ENCODE assay signal across 23 cellular contexts in genomic region chr2:29220506-29221270, GRCh38.
DNase-seq lines count a peak whose midpoint lies in the region; ATAC-seq and TF ChIP-seq lines count a peak whose summit lies in the region.
"Had no signal": no experiment of that assay in that cellular context is flagged by ENCODE, and none has a peak within 500 bp of the region (broad histone marks: within the 10 kb centered on the region; RNA-seq: fewer than 3 reads in every experiment).

No MANE protein-coding gene starts in this region.

- H3K36me3 ChIP-seq in Peyer's patch = no peaks in the 10 kb centered on the region
- H3K36me3 ChIP-seq: MG63 had no signal

- H3K36me3 Mint-ChIP-seq in WTC11 (no peaks in the 10 kb centered on the region), type B pancreatic cell (peaks cover 3% of the 10 kb centered on the region)

- no peak for TF ChIP-seq POLR2A in Peyer's patch (IDR thresholded peaks at IDR 0.05)

- H3K4me3 ChIP-seq in Peyer's patch = no peak overlapping the region
- H3K4me3 ChIP-seq: MG63 had no signal

- H3K27me3 Mint-ChIP-seq in WTC11 (ENCODE audit: low read depth) (no peaks in the 10 kb centered on the region), type B pancreatic cell (peaks cover 2% of the 10 kb centered on the region)

- H3K27ac Mint-ChIP-seq in WTC11 = no peak overlapping the region
- peak overlapping the region; percentile 30 for H3K27ac Mint-ChIP-seq in type B pancreatic cell
- H3K27ac Mint-ChIP-seq: B cell had no signal

- H3K4me3 Mint-ChIP-seq in WTC11 = no peak overlapping the region
- no peak overlapping the region for H3K4me3 Mint-ChIP-seq in type B pancreatic cell
- H3K4me3 Mint-ChIP-seq: B cell had no signal

- no peaks in the 10 kb centered on the region for H3K27me3 ChIP-seq in Peyer's patch
- H3K27me3 ChIP-seq: MG63 had no signal

- peak; percentile 11 for DNase-seq in activated CD4-positive, CD25-positive, alpha-beta regulatory T cell treated with anti-CD3 and anti-CD28 coated beads, Interleukin-2, amount 50 U/mL, for 72 hours
- DNase-seq in activated CD4-positive, CD25-positive, alpha-beta regulatory T cell (lab: John Stamatoyannopoulos, UW) = no peak
- DNase-seq in WTC11 (ENCODE audit: low spot score) (no peak), posterior vena cava (ENCODE audit: low spot score) (peak; percentile 69), type B pancreatic cell (ENCODE audit: extremely low spot score, unreplicated experiment) (no peak), Peyer's patch (no peak), cerebellar nuclear complex (lab: John Stamatoyannopoulos, UW) (no peak)
- DNase-seq: DMS153, IMR-90, KG1, MG63, NCI-H1105 treated with DMSO at 0.1 percent for 48 hours, NCI-H146, NCI-H1930, NCI-H2107, NCI-H446, NCI-H524 treated with DMSO at 0.1 percent for 48 hours, SHP77 had no signal

- no peak overlapping the region for H3K27ac ChIP-seq in Peyer's patch
- H3K27ac ChIP-seq: 22Rv1, C4-2B, RWPE1 had no signal

- CTCF ChIA-PET in WTC11 (lab: Charles Lee) = interaction anchor here (1.3 kb wide), 1 partner anchor 262 kb away, joined by 4 read pairs; no protein-coding TSS in a partner anchor

- no peak for TF ChIP-seq CTCF in WTC11 (IDR thresholded peaks at IDR 0.05)
- TF ChIP-seq CTCF in type B pancreatic cell (conservative IDR thresholded peaks at IDR 0.05) = no peak
- TF ChIP-seq CTCF in Peyer's patch (IDR thresholded peaks at IDR 0.05) = no peak

- H3K9me3 ChIP-seq in Peyer's patch = no peaks in the 10 kb centered on the region
- H3K9me3 ChIP-seq: MG63 had no signal

- intact Hi-C loops in posterior vena cava (cut with DNase I) = no loop called here

- no peak for ATAC-seq in WTC11
- ATAC-seq: HCT116 had no signal

- H3K9me3 Mint-ChIP-seq in WTC11 (no peaks in the 10 kb centered on the region), type B pancreatic cell (no peaks in the 10 kb centered on the region)

- POLR2A ChIA-PET in WTC11 (lab: Charles Lee) = no interaction called here

- no peaks in the 10 kb centered on the region for H3K4me1 ChIP-seq in Peyer's patch

- peaks cover 2% of the 10 kb centered on the region; the same call in 1 of the 2 replicates for H3K4me1 Mint-ChIP-seq in WTC11
- peaks cover 3% of the 10 kb centered on the region for H3K4me1 Mint-ChIP-seq in type B pancreatic cell (ENCODE audit: unreplicated experiment)
- H3K4me1 Mint-ChIP-seq: B cell had no signal

TF ChIP-seq in WTC11, 78 proteins besides CTCF, POLR2A, EP300 and RAD21:
- TF ChIP-seq ZNF423 (CRISPR knock-in tag; IDR thresholded peaks at IDR 0.05) (0 out of 2 replicates have a peak, but pooled peaks have one; percentile 5), ZNF671 (CRISPR knock-in tag; IDR thresholded peaks at IDR 0.05) (no peak)

Comparison
In these comparisons a context has a peak if more than half of its experiments do, and no peak if none do; other contexts are left out.
1. DNase-seq: peak in activated CD4-positive, CD25-positive, alpha-beta regulatory T cell treated with anti-CD3 and anti-CD28 coated beads, Interleukin-2, amount 50 U/mL, for 72 hours (single experiment) and posterior vena cava (single experiment); none in activated CD4-positive, CD25-positive, alpha-beta regulatory T cell (0 of 4), WTC11 (single experiment), type B pancreatic cell (single experiment), Peyer's patch (0 of 3) and cerebellar nuclear complex (0 of 2).